ENCODE assay signal across 8 cellular contexts in the genomic region with DNA sequence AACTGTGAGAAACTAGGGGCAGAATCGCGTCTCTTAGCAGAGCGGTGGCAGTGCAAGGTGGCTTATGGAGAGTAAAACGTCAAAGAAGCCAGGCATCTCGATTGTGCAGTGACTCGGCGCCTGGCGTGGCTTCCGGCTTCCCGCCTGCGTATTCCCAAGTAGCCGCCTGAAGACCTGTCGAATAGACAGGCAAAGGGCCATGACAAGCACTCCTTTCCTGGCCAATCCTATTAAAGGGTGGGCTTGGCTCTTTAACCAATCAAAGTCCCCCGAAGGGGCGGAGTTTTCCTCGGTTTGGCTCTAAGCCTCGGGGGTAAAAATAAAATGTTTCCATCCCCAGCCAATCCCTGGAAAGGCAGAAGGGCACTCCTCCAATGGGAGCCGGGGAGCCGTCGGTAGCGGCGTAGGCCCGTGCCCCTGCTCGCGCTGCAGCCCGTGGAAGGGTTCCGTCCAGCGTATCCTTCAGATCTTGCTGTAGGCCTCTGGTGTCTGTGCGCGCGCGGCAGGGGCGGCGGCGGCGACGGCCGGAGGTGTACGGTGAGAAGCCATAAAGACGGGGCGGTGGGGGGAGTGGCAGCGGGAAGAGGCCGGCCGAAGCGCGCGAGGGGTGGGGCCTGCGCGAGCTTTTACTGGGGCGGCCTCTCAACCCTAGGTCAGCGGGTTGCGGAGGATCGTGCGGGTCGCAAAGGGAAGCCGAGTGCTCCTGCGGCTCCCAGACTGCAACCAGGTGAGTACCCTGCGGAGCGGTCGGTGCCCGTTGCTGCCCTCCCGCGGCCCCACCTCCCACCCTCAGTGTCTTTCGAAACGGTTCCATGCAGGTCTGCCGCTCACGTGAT. TPM values are rescaled to one million over a fixed set of nuclear protein-coding genes. Genes with fewer than 3 reads are reported as not detected.
A peak's percentile ranks its signal among the peaks of the same experiment; 100 is the strongest.
DNase-seq lines count a peak whose midpoint lies in the region; ATAC-seq and TF ChIP-seq lines count a peak whose summit lies in the region.

Gene KANTR, plus strand, starts transcription at position 395 of the 836 bp plus-strand sequence. CDS start 30,131 bp downstream, outside the sequence.

- POLR2A ChIA-PET in naive thymus-derived CD4-positive, alpha-beta T cell (lab: Charles Lee): interaction anchor here (0.9 to 1.3 kb wide), 4 partner anchors 10 to 28 kb away, joined by 3 to 5 read pairs (median 4); partner anchors contain the start of gene TSPYL2

- H3K9me3 ChIP-seq in DOHH2 (ENCODE audit: control insufficient read depth, insufficient read depth, low read length) (no peaks in the 10 kb centered on the region), GM23248 (ENCODE audit: low read depth) (no peaks in the 10 kb centered on the region)
- H3K9me3 ChIP-seq in naive thymus-derived CD4-positive, alpha-beta T cell (ENCODE audit: control insufficient read depth in 2 of 3, low read length in 3 of 3): no peaks in the 10 kb centered on the region

- H2AFZ ChIP-seq in GM23248: peak within 1 kb of the TSS; percentile 93

- H3K27me3 ChIP-seq in DOHH2 (ENCODE audit: control insufficient read depth, low read length) (no peaks in the 10 kb centered on the region), GM23248 (replicated peaks; ENCODE audit: insufficient read depth) (no peaks in the 10 kb centered on the region)
- H3K27me3 ChIP-seq in naive thymus-derived CD4-positive, alpha-beta T cell (ENCODE audit: control insufficient read depth in 2 of 2, insufficient read depth in 2 of 2, low read length in 2 of 2): no peaks in the 10 kb centered on the region

- peaks cover 18% of the 10 kb centered on the region for H3K4me1 ChIP-seq in DOHH2 (ENCODE audit: control insufficient read depth, low read length)
- H3K4me1 ChIP-seq in GM23248 (ENCODE audit: insufficient read depth): peaks cover 5% of the 10 kb centered on the region; the same call in 1 of the 2 replicates
- no peaks in the 10 kb centered on the region for H3K4me1 ChIP-seq in naive thymus-derived CD4-positive, alpha-beta T cell (ENCODE audit: control insufficient read depth in 2 of 2, insufficient read depth in 2 of 2, low read length in 2 of 2)

- H3K4me1 Mint-ChIP-seq in activated T-helper 2 cell treated with anti-CD3 and anti-CD28 coated beads, Interferon-gamma antibody, Interleukin-2, Interleukin-4, amounts not matched to agents 10 μg/mL and 5 μg/mL and 100 μg/mL, durations not matched to agents 14 hours and 24 hours and 36 hours (ENCODE audit: low read depth): peaks cover 14% of the 10 kb centered on the region
- H3K4me1 Mint-ChIP-seq in naive thymus-derived CD4-positive, alpha-beta T cell: peaks cover 9 to 27% (median 20%) of the 10 kb centered on the region in 7 donors

- peak; percentile 88 for ATAC-seq in naive thymus-derived CD4-positive, alpha-beta T cell
- peak; percentile 89 for ATAC-seq in stimulated activated naive CD8-positive, alpha-beta T cell treated with anti-CD3 and anti-CD28 coated beads, Interleukin-15, Interleukin-2, amounts not matched to agents 100 U/mL and 50 U/mL, for 24 hours

- H3K4me2 ChIP-seq in DOHH2 (ENCODE audit: low read length) (peak within 1 kb of the TSS; percentile 94), GM23248 (ENCODE audit: unreplicated experiment) (peak within 1 kb of the TSS; percentile 84)

- peak within 1 kb of the TSS; percentile 88 for H3K27ac Mint-ChIP-seq in activated T-helper 2 cell treated with anti-CD3 and anti-CD28 coated beads, Interferon-gamma antibody, Interleukin-2, Interleukin-4, amounts not matched to agents 10 μg/mL and 5 μg/mL and 100 μg/mL, durations not matched to agents 14 hours and 24 hours and 36 hours
- H3K27ac Mint-ChIP-seq in naive thymus-derived CD4-positive, alpha-beta T cell: peak within 1 kb of the TSS; percentile 80 to 94 (median 91)

- H3K4me3 ChIP-seq in DOHH2 (ENCODE audit: low read length) (peak within 1 kb of the TSS; percentile 89), GM23248 (peak within 1 kb of the TSS; percentile 89), fibroblast of mammary gland (ENCODE audit: control insufficient read depth, low read depth, low read length) (peak within 1 kb of the TSS; percentile 60)
- peak within 1 kb of the TSS; percentile 93 for H3K4me3 ChIP-seq in naive thymus-derived CD4-positive, alpha-beta T cell (ENCODE audit: low read length)

- no peak for TF ChIP-seq CTCF in DOHH2 (IDR thresholded peaks at IDR 0.05; ENCODE audit: low read depth, low read length, poor library complexity, severe bottlenecking)
- TF ChIP-seq CTCF in fibroblast of mammary gland (conservative IDR thresholded peaks at IDR 0.05; ENCODE audit: control insufficient read depth, insufficient read depth, low read depth, low read length): no peak

- DNase-seq in GM23248 (peak; percentile 94), Kasumi-1 (lab: John Stamatoyannopoulos, UW) (peak; percentile 89), RPMI8226 (peak; percentile 93), fibroblast of mammary gland (ENCODE audit: low read depth) (peak; percentile 94)
- peak; percentile 80 for DNase-seq in activated T-helper 2 cell treated with anti-CD3 and anti-CD28 coated beads, Interferon-gamma antibody, Interleukin-2, Interleukin-4, amounts not matched to agents 10 μg/mL and 5 μg/mL and 100 μg/mL, durations not matched to agents 14 hours and 24 hours and 36 hours (ENCODE audit: low spot score)
- DNase-seq in naive thymus-derived CD4-positive, alpha-beta T cell: peak; percentile 47 to 88 (median 83)
- peak; percentile 78 for DNase-seq in stimulated activated naive CD8-positive, alpha-beta T cell treated with anti-CD3 and anti-CD28 coated beads, Interleukin-15, Interleukin-2, amounts not matched to agents 100 U/mL and 50 U/mL, for 24 hours

- CTCF ChIA-PET in naive thymus-derived CD4-positive, alpha-beta T cell (lab: Charles Lee): no interaction called here

- peak within 1 kb of the TSS; percentile 88 for H3K4me3 Mint-ChIP-seq in activated T-helper 2 cell treated with anti-CD3 and anti-CD28 coated beads, Interferon-gamma antibody, Interleukin-2, Interleukin-4, amounts not matched to agents 10 μg/mL and 5 μg/mL and 100 μg/mL, durations not matched to agents 14 hours and 24 hours and 36 hours (ENCODE audit: low read depth)
- H3K4me3 Mint-ChIP-seq in naive thymus-derived CD4-positive, alpha-beta T cell: peak within 1 kb of the TSS; percentile 82 to 93 (median 88)

- WGBS in GM23248 (ENCODE audit: low coverage in 1 of 2, low lambda C conversion rate in 2 of 2, missing lambda C conversion rate in 2 of 2), 2 experiments: 1 to 2% methylated on average over 22 to 38 of the region's 67 CpGs

- peak within 1 kb of the TSS; percentile 68 for H3K27ac ChIP-seq in DOHH2 (ENCODE audit: low read depth, low read length)
- H3K27ac ChIP-seq in GM23248: peak within 1 kb of the TSS; percentile 87
- peak within 1 kb of the TSS; percentile 73 for H3K27ac ChIP-seq in naive thymus-derived CD4-positive, alpha-beta T cell (ENCODE audit: low read depth, low read length)

- H3K9ac ChIP-seq in GM23248: peak within 1 kb of the TSS; percentile 85

- H4K20me1 ChIP-seq in DOHH2 (ENCODE audit: control insufficient read depth, insufficient read depth, low read depth, low read length) (no peaks in the 10 kb centered on the region), GM23248 (ENCODE audit: insufficient read depth) (no peaks in the 10 kb centered on the region)

- H3K36me3 Mint-ChIP-seq in activated T-helper 2 cell treated with anti-CD3 and anti-CD28 coated beads, Interferon-gamma antibody, Interleukin-2, Interleukin-4, amounts not matched to agents 10 μg/mL and 5 μg/mL and 100 μg/mL, durations not matched to agents 14 hours and 24 hours and 36 hours (ENCODE audit: low read depth): peaks cover 3% of the 10 kb centered on the region
- no peaks in the 10 kb centered on the region for H3K36me3 Mint-ChIP-seq in naive thymus-derived CD4-positive, alpha-beta T cell

- no peaks in the 10 kb centered on the region for H3K9me3 Mint-ChIP-seq in activated T-helper 2 cell treated with anti-CD3 and anti-CD28 coated beads, Interferon-gamma antibody, Interleukin-2, Interleukin-4, amounts not matched to agents 10 μg/mL and 5 μg/mL and 100 μg/mL, durations not matched to agents 14 hours and 24 hours and 36 hours
- peaks cover 0 to under 1% (median 0%) of the 10 kb centered on the region in 11 donors for H3K9me3 Mint-ChIP-seq in naive thymus-derived CD4-positive, alpha-beta T cell

- H3K27me3 Mint-ChIP-seq in activated T-helper 2 cell treated with anti-CD3 and anti-CD28 coated beads, Interferon-gamma antibody, Interleukin-2, Interleukin-4, amounts not matched to agents 10 μg/mL and 5 μg/mL and 100 μg/mL, durations not matched to agents 14 hours and 24 hours and 36 hours (ENCODE audit: low read depth): no peaks in the 10 kb centered on the region
- H3K27me3 Mint-ChIP-seq in naive thymus-derived CD4-positive, alpha-beta T cell: no peaks in the 10 kb centered on the region

- intact Hi-C loops in activated T-helper 2 cell treated with anti-CD3 and anti-CD28 coated beads, Interferon-gamma antibody, Interleukin-2, Interleukin-4, amounts not matched to agents 10 μg/mL and 5 μg/mL and 100 μg/mL, durations not matched to agents 14 hours and 24 hours and 36 hours (cut with micrococcal nuclease): loop anchor here (1.0 kb wide), 1 partner anchor 23 kb away; no protein-coding TSS in a partner anchor
- intact Hi-C loops in naive thymus-derived CD4-positive, alpha-beta T cell (cut with micrococcal nuclease): loop anchor here (1.0 to 10.0 kb wide), 9 partner anchors 12 to 948 kb away; partner anchors contain the start of genes KDM5C (in 2 of the 2), PHF8 (in 2 of the 2), TSPYL2 (in 2 of the 2) and HSD17B10 (in 1 of the 2)

- no peaks in the 10 kb centered on the region for H3K9me2 ChIP-seq in DOHH2 (replicated peaks; ENCODE audit: control insufficient read depth, low read length)
- H3K9me2 ChIP-seq in GM23248 (ENCODE audit: insufficient read depth): no peaks in the 10 kb centered on the region

- in situ Hi-C loops in GM23248 (cut with MboI): no loop called here

- H3K79me2 ChIP-seq in DOHH2 (ENCODE audit: control insufficient read depth, low read length) (peaks cover 16% of the 10 kb centered on the region), GM23248 (ENCODE audit: insufficient read depth) (no peaks in the 10 kb centered on the region)

- peaks cover 3% of the 10 kb centered on the region; the same call in 1 of the 2 replicates for H3F3A ChIP-seq in DOHH2 (ENCODE audit: control insufficient read depth, insufficient read depth)
- peaks cover 6% of the 10 kb centered on the region for H3F3A ChIP-seq in GM23248 (ENCODE audit: insufficient read depth)

- no peaks in the 10 kb centered on the region for H3K36me3 ChIP-seq in DOHH2 (ENCODE audit: control insufficient read depth, low read length)
- no peaks in the 10 kb centered on the region for H3K36me3 ChIP-seq in GM23248 (ENCODE audit: low read depth)
- no peaks in the 10 kb centered on the region for H3K36me3 ChIP-seq in naive thymus-derived CD4-positive, alpha-beta T cell (ENCODE audit: control insufficient read depth in 2 of 3, insufficient read depth in 3 of 3, low read length in 3 of 3)

RNA-seq across cellular contexts. Expression of gene KANTR, which starts in this region (rescaled TPM):
- total RNA-seq in GM23248 (2014; rRNA removed; shearing (Covaris generic)): 1.3 and 2.1 TPM in 2 replicates
- polyA plus RNA-seq in GM23248 (2016; fragmentation: Nextera tagmentation; extraction: Ambion mirVana): 0.79 and 1.1 TPM in 2 replicates
- 9.7 and 11.2 TPM in 2 replicates for total RNA-seq in activated T-helper 2 cell treated with anti-CD3 and anti-CD28 coated beads, Interferon-gamma antibody, Interleukin-2, Interleukin-4, amounts not matched to agents 10 μg/mL and 5 μg/mL and 100 μg/mL, durations not matched to agents 14 hours and 24 hours and 36 hours
- 10 to 100 TPM; 12.5 to 29.9 (median 16.9) TPM for total RNA-seq in naive thymus-derived CD4-positive, alpha-beta T cell
- 1 to 10 TPM; 1.7 to 4.6 TPM for polyA plus RNA-seq in naive thymus-derived CD4-positive, alpha-beta T cell

Comparison
In these comparisons a context has a peak if more than half of its experiments do, and no peak if none do; other contexts are left out.
1. Peak in every context shown above with its lines: DNase-seq, ATAC-seq, H3K4me3 ChIP-seq and H3K27ac ChIP-seq.